22 cellular contexts compared by ENCODE assay signal in the genomic region with DNA sequence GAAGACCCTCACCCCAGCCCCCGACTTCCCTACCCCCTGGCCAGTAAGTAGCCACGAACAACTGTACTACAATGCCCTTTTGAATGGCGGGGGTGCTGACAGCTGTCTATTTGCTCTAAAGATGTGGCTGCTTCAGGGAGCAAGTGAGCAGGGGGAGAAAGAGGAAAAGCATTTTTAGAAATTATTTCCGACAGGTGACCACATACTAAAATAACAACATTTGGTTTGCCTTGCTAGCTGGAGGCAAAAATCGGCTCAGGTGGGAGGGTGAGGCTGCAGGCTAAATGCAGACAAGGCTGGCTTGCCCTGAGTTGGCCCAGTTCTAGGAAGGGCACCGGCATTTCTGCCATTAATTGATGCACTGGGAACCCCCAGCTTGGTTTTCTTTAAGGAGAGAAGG.
"Had no signal": no experiment of that assay in that cellular context is flagged by ENCODE, and none has a peak within 500 bp of the region (broad histone marks: within the 10 kb centered on the region; RNA-seq: fewer than 3 reads in every experiment).

No MANE protein-coding gene starts in this region.

- H3K36me3 Mint-ChIP-seq: activated naive CD4-positive, alpha-beta T cell treated with anti-CD3 and anti-CD28 coated beads, Interleukin-2, amount 50 U/mL, for 24 hours had no signal

- H3K27me3 ChIP-seq: body of pancreas, colonic mucosa, gastroesophageal sphincter, hepatocyte, tibial nerve, vagina had no signal

- H2AFZ ChIP-seq: hepatocyte, parathyroid adenoma had no signal

- H3K27ac Mint-ChIP-seq: activated naive CD4-positive, alpha-beta T cell treated with anti-CD3 and anti-CD28 coated beads, Interleukin-2, amount 50 U/mL, for 24 hours; activated T-helper 17 cell treated with anti-CD3 and anti-CD28 coated beads, Interleukin-2, amount 50 U/mL, for 72 hours had no signal

- H3K9me3 Mint-ChIP-seq: activated naive CD4-positive, alpha-beta T cell treated with anti-CD3 and anti-CD28 coated beads, Interleukin-2, amount 50 U/mL, for 24 hours; activated T-helper 17 cell treated with anti-CD3 and anti-CD28 coated beads, Interleukin-2, amount 50 U/mL, for 72 hours; naive thymus-derived CD8-positive, alpha-beta T cell had no signal

- H3K9me3 ChIP-seq: body of pancreas, colonic mucosa, gastroesophageal sphincter, mucosa of descending colon, tibial nerve, vagina had no signal

- H3K27me3 Mint-ChIP-seq: activated naive CD4-positive, alpha-beta T cell treated with anti-CD3 and anti-CD28 coated beads, Interleukin-2, amount 50 U/mL, for 24 hours; activated T-helper 17 cell treated with anti-CD3 and anti-CD28 coated beads, Interleukin-2, amount 50 U/mL, for 72 hours; naive thymus-derived CD8-positive, alpha-beta T cell had no signal

- DNase-seq: activated CD4-positive, alpha-beta T cell treated with anti-CD3 and anti-CD28 coated beads, Interleukin-2, amount 50 U/mL, for 48 hours; amniotic stem cell; body of pancreas; central memory CD4-positive, alpha-beta T cell; colonic mucosa; mucosa of descending colon; naive thymus-derived CD8-positive, alpha-beta T cell; retina; stimulated activated CD4-positive, alpha-beta T cell treated with anti-CD3 and anti-CD28 coated beads, Interleukin-12 subunit alpha, Interleukin-12 subunit beta, amount 100 ng/mL, for 4 hours; stimulated activated CD4-positive, alpha-beta T cell treated with anti-CD3 and anti-CD28 coated beads, Interleukin-2, amount 100 ng/mL, for 48 hours; stimulated activated naive CD4-positive, alpha-beta T cell treated with Interleukin-2 at 50 U/mL for 16 hours; substantia nigra; T-helper 9 cell had no signal

- H3K36me3 ChIP-seq: colonic mucosa, gastroesophageal sphincter, tibial nerve, vagina had no signal

- H3K4me3 Mint-ChIP-seq: activated naive CD4-positive, alpha-beta T cell treated with anti-CD3 and anti-CD28 coated beads, Interleukin-2, amount 50 U/mL, for 24 hours; activated T-helper 17 cell treated with anti-CD3 and anti-CD28 coated beads, Interleukin-2, amount 50 U/mL, for 72 hours had no signal

- H3K27ac ChIP-seq: body of pancreas, colonic mucosa, hepatocyte, parathyroid adenoma, tibial nerve, vagina, VCaP had no signal

- H3K4me1 ChIP-seq: colonic mucosa, parathyroid adenoma had no signal

- H3K4me3 ChIP-seq: body of pancreas, colonic mucosa, gastroesophageal sphincter, hepatocyte, mucosa of descending colon, tibial nerve, vagina had no signal

- H3K9ac ChIP-seq: parathyroid adenoma had no signal

- ATAC-seq: activated T-helper 17 cell treated with anti-CD3 and anti-CD28 coated beads, Interleukin-2, amount 50 U/mL, for 72 hours; body of pancreas; gastroesophageal sphincter; left lobe of liver; mucosa of descending colon; naive thymus-derived CD8-positive, alpha-beta T cell had no signal

- H3K4me2 ChIP-seq: hepatocyte had no signal
